In genomic region chr22:45235101-45235777, GRCh38 we compare ENCODE assay signal across 8 cellular contexts. TPM values are rescaled to one million over a fixed set of nuclear protein-coding genes. Genes with fewer than 3 reads are reported as not detected.
DNase-seq lines count a peak whose midpoint lies in the region; ATAC-seq lines count a peak whose summit lies in the region.

No MANE protein-coding gene starts in this region.

- peak overlapping the region; percentile 19 for H3K27ac Mint-ChIP-seq in activated naive CD8-positive, alpha-beta T cell treated with anti-CD3 and anti-CD28 coated beads for 36 hours

- peaks cover 30% of the 10 kb centered on the region for H3K4me1 Mint-ChIP-seq in activated naive CD8-positive, alpha-beta T cell treated with anti-CD3 and anti-CD28 coated beads for 36 hours

- peaks cover 2% of the 10 kb centered on the region for H3K36me3 Mint-ChIP-seq in activated naive CD8-positive, alpha-beta T cell treated with anti-CD3 and anti-CD28 coated beads for 36 hours

- no peaks in the 10 kb centered on the region for H3K27me3 Mint-ChIP-seq in activated naive CD8-positive, alpha-beta T cell treated with anti-CD3 and anti-CD28 coated beads for 36 hours

- peak; percentile 69 for ATAC-seq in HG03342 (IDR thresholded peaks at IDR 0.05; ENCODE audit: unreplicated experiment)

- no peaks in the 10 kb centered on the region for H3K9me3 Mint-ChIP-seq in activated naive CD8-positive, alpha-beta T cell treated with anti-CD3 and anti-CD28 coated beads for 36 hours

- H3K4me3 Mint-ChIP-seq in activated naive CD8-positive, alpha-beta T cell treated with anti-CD3 and anti-CD28 coated beads for 36 hours = peak overlapping the region; percentile 14

- peak; percentile 87 for DNase-seq in DMS153 treated with DMSO at 0.1 percent for 48 hours (lab: John Stamatoyannopoulos, UW; ENCODE audit: unreplicated experiment)
- DNase-seq in GM19240 (ENCODE audit: insufficient read length, low spot score) = peak; percentile 90
- peak; percentile 45 for DNase-seq in activated naive CD8-positive, alpha-beta T cell treated with anti-CD3 and anti-CD28 coated beads for 36 hours
- peak; percentile 22 for DNase-seq in superior temporal gyrus (ENCODE audit: extremely low spot score)
- DNase-seq in kidney glomerular epithelial cell (lab: John Stamatoyannopoulos, UW) = no peak
- DNase-seq in cerebellum (ENCODE audit: low spot score) = no peak
- DNase-seq in mucosa of gallbladder (ENCODE audit: low spot score) = no peak

RNA-seq across cellular contexts. Expression of gene KIAA0930, which starts 5.5 kb away (rescaled TPM):
- 10 to 100 TPM; 28.0 to 28.6 TPM for total RNA-seq in activated naive CD8-positive, alpha-beta T cell treated with anti-CD3 and anti-CD28 coated beads for 36 hours
- total RNA-seq in cerebellum (37.0 TPM), mucosa of gallbladder (93.1 TPM)

RNA-seq across cellular contexts. Expression of gene UPK3A, which starts 49.5 kb away (rescaled TPM):
- not detected for total RNA-seq in activated naive CD8-positive, alpha-beta T cell treated with anti-CD3 and anti-CD28 coated beads for 36 hours
- total RNA-seq in cerebellum (not detected), mucosa of gallbladder (0.40 TPM)

Comparison
In these comparisons a context has a peak if more than half of its experiments do, and no peak if none do; other contexts are left out.
1. DNase-seq: peak in DMS153 treated with DMSO at 0.1 percent for 48 hours (single experiment), GM19240 (single experiment), activated naive CD8-positive, alpha-beta T cell treated with anti-CD3 and anti-CD28 coated beads for 36 hours (single experiment) and superior temporal gyrus (single experiment); none in kidney glomerular epithelial cell (single experiment), cerebellum (single experiment) and mucosa of gallbladder (single experiment).